In the genomic region with DNA sequence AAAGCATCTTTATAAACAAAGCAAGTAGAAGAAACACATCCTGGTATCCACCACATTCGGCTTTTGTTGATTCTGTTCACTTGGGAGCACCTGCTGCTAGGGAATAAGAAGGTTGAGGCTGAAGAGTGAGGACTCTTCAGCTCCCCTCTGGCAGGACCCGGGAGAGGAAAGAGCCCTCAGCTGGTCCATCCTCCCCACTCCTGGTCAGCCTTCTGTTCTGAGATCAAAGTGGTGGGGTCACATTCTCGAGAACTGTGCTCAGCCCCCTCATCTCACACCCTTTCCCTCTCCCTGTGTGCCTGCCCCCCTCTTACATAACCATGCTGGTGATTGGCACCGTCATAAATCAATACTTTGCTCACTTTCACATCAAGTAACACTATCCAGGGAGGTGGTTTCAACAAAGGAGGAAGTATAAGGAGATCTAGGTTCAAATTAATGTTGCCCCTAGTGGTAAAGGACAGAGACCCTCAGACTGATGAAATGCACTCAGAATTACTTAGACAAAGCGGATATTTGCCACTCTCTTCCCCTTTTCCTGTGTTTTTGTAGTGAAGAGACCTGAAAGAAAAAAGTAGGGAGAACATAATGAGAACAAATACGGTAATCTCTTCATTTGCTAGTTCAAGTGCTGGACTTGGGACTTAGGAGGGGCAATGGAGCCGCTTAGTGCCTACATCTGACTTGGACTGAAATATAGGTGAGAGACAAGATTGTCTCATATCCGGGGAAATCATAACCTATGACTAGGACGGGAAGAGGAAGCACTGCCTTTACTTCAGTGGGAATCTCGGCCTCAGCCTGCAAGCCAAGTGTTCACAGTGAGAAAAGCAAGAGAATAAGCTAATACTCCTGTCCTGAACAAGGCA, we compare ENCODE assay signal across 14 cellular contexts. TPM values are rescaled to one million over a fixed set of nuclear protein-coding genes. Genes with fewer than 3 reads are reported as not detected.
DNase-seq lines count a peak whose midpoint lies in the region; ATAC-seq, FAIRE-seq and TF ChIP-seq lines count a peak whose summit lies in the region.
"Had no signal": no experiment of that assay in that cellular context is flagged by ENCODE, and none has a peak within 500 bp of the region (broad histone marks: within the 10 kb centered on the region; RNA-seq: fewer than 3 reads in every experiment).

A gene (plus strand): TSS at position 772 of the 869 bp plus-strand sequence.

- H3K27ac ChIP-seq in endodermal cell (ENCODE audit: low read depth, low read length) (no peak within 1 kb of the TSS), small intestine (ENCODE audit: low read depth in 1 of 2, low read length in 1 of 2) (peak within 1 kb of the TSS; percentile 85 to 92), lower lobe of right lung (no peak within 1 kb of the TSS)
- H3K27ac ChIP-seq: VCaP had no signal

- H3K9me3 ChIP-seq in endodermal cell (ENCODE audit: control insufficient read depth, low read length) (peaks cover 2% of the 10 kb centered on the region), small intestine (ENCODE audit: control insufficient read depth, low read depth) (no peaks in the 10 kb centered on the region), lower lobe of right lung (peaks cover 7% of the 10 kb centered on the region)

- no peak within 1 kb of the TSS for H3K27ac Mint-ChIP-seq in endodermal cell

- H3K36me3 ChIP-seq in endodermal cell (ENCODE audit: control insufficient read depth, insufficient read depth, low read length) (no peaks in the 10 kb centered on the region), small intestine (ENCODE audit: control insufficient read depth in 2 of 2, insufficient read depth in 2 of 2, low read length in 2 of 2) (no peaks in the 10 kb centered on the region), lower lobe of right lung (no peaks in the 10 kb centered on the region)

- H3K9ac ChIP-seq in endodermal cell (ENCODE audit: extremely low read depth, low read length, poor library complexity, severe bottlenecking), result no peak within 1 kb of the TSS

- H3K4me1 Mint-ChIP-seq in endodermal cell, result no peaks in the 10 kb centered on the region

- intact Hi-C loops in lower lobe of right lung (cut with DNase I), result no loop called here

- no peak for ATAC-seq in GM19351 (IDR thresholded peaks at IDR 0.05; ENCODE audit: unreplicated experiment)
- ATAC-seq in GM18511 (IDR thresholded peaks at IDR 0.05; ENCODE audit: unreplicated experiment), result no peak
- no peak for ATAC-seq in lower lobe of right lung
- ATAC-seq: activated CD8-positive, alpha-beta T cell treated with anti-CD3 and anti-CD28 coated beads, Interleukin-2, amount 10 ng/mL, durations not matched to agents 7 days and 5 days; naive thymus-derived CD8-positive, alpha-beta T cell had no signal

- H3K4me3 Mint-ChIP-seq in endodermal cell, result no peak within 1 kb of the TSS
- H3K4me3 Mint-ChIP-seq: activated CD8-positive, alpha-beta T cell treated with anti-CD3 and anti-CD28 coated beads, Interleukin-2, amount 10 ng/mL, durations not matched to agents 7 days and 5 days; naive thymus-derived CD8-positive, alpha-beta T cell had no signal

- peak; percentile 25 for DNase-seq in HT1080 (ENCODE audit: low read depth)
- peak; percentile 12 for DNase-seq in NOMO-1 treated with dmso at 0.1 percent for 144 hours (lab: John Stamatoyannopoulos, UW; ENCODE audit: unreplicated experiment)
- no peak for DNase-seq in endodermal cell
- DNase-seq in small intestine, result peak; percentile 94
- no peak for DNase-seq in lower lobe of right lung
- DNase-seq: activated CD8-positive, alpha-beta T cell treated with anti-CD3 and anti-CD28 coated beads, Interleukin-2, amount 10 ng/mL, durations not matched to agents 7 days and 5 days; AML-193; naive thymus-derived CD8-positive, alpha-beta T cell; NCI-H1105 treated with DMSO at 0.1 percent for 48 hours had no signal

- no peaks in the 10 kb centered on the region for H3K36me3 Mint-ChIP-seq in endodermal cell (ENCODE audit: low read depth)

- no peaks in the 10 kb centered on the region for H3K4me1 ChIP-seq in endodermal cell (ENCODE audit: control insufficient read depth, insufficient read depth, low read length)
- peaks cover 3 to 5% of the 10 kb centered on the region in 2 donors for H3K4me1 ChIP-seq in small intestine (ENCODE audit: control insufficient read depth in 2 of 2, insufficient read depth in 1 of 2, low read depth in 1 of 2, low read length in 1 of 2)
- H3K4me1 ChIP-seq in lower lobe of right lung, result no peaks in the 10 kb centered on the region

- no peaks in the 10 kb centered on the region for H3K27me3 Mint-ChIP-seq in endodermal cell (ENCODE audit: insufficient read depth)
- H3K27me3 Mint-ChIP-seq: naive thymus-derived CD8-positive, alpha-beta T cell had no signal

- 88 to 98% methylated on average over 7 to 10 of the region's 10 CpGs for WGBS in endodermal cell (ENCODE audit: insufficient coverage in 1 of 2, insufficient read length in 1 of 2), 2 experiments
- WGBS in small intestine, 3 donors, result 15 to 62% (median 34%) methylated on average over 10 of the region's 10 CpGs

- peaks cover under 1% of the 10 kb centered on the region for H3K9me3 Mint-ChIP-seq in endodermal cell

- TF ChIP-seq CTCF in endodermal cell (conservative IDR thresholded peaks at IDR 0.05) (peak; percentile 55), lower lobe of right lung (IDR thresholded peaks at IDR 0.05) (no peak)

- FAIRE-seq in small intestine (lab: Jason Lieb, UNC), result no peak
- FAIRE-seq: D721Med, RCC 7860 had no signal

- H3K4me3 ChIP-seq in endodermal cell (ENCODE audit: low read length) (no peak within 1 kb of the TSS), small intestine (ENCODE audit: low read depth in 1 of 2, low read length in 2 of 2) (peak within 1 kb of the TSS in 1 of 2 donors; percentile 64), lower lobe of right lung (no peak within 1 kb of the TSS)

- H3K27me3 ChIP-seq in endodermal cell (ENCODE audit: control insufficient read depth, insufficient read depth, low read length, poor library complexity, severe bottlenecking) (no peaks in the 10 kb centered on the region), small intestine (ENCODE audit: control insufficient read depth in 2 of 2, insufficient read depth in 2 of 2, low read length in 2 of 2) (no peaks in the 10 kb centered on the region), lower lobe of right lung (ENCODE audit: low read depth) (no peaks in the 10 kb centered on the region)

RNA-seq across cellular contexts. Expression of the gene that starts here (rescaled TPM):
- total RNA-seq in HT1080 (2014; rRNA removed; shearing (Covaris generic)), result 0.03 TPM in 2 replicates
- polyA plus RNA-seq in HT1080 (2015; cell fraction: cytosol; rRNA removed), result 0.05 TPM in 1 of 2 replicates, not detected in the other
- 0.42 TPM in 1 of 2 replicates, not detected in the other for polyA plus RNA-seq in HT1080 (2015; cell fraction: nucleus; rRNA removed)
- total RNA-seq in endodermal cell, result under 1 TPM; 0.20 to 0.29 TPM
- not detected for polyA plus RNA-seq in endodermal cell (2013, experiment 1 of 2)
- polyA plus RNA-seq in endodermal cell (2013, experiment 2 of 2), result not detected
- 100 to 1,000 TPM in 1 of 3 donors, 10 to 100 TPM in 2; 37.8 to 166 (median 85.7) TPM for polyA plus RNA-seq in small intestine
- 0.21 TPM for total RNA-seq in lower lobe of right lung

Comparison
In these comparisons a context has a peak if more than half of its experiments do, and no peak if none do; other contexts are left out.
1. Peak in DNase-seq in HT1080; RNA of the gene not detected or under 1 TPM.
2. DNase-seq: peak in NOMO-1 treated with dmso at 0.1 percent for 144 hours (single experiment) and small intestine (single experiment); none in endodermal cell (single experiment) and lower lobe of right lung (single experiment).
3. H3K27ac ChIP-seq: peak in small intestine (2 of 2); none in endodermal cell (single experiment) and lower lobe of right lung (single experiment).